ENCODE assay signal across 29 cellular contexts in genomic region chr1:21616372-21616771, GRCh38. TPM values are rescaled to one million over a fixed set of nuclear protein-coding genes. Genes with fewer than 3 reads are reported as not detected.
"Had no signal": no experiment of that assay in that cellular context is flagged by ENCODE, and none has a peak within 500 bp of the region (broad histone marks: within the 10 kb centered on the region; RNA-seq: fewer than 3 reads in every experiment).

No MANE protein-coding gene starts in this region.

- H3K27me3 ChIP-seq: breast epithelium, Peyer's patch, SJCRH30 had no signal

- H3K4me1 ChIP-seq: breast epithelium had no signal

- H3K27ac ChIP-seq: breast epithelium, coronary artery, KMS-11, RWPE1, SJCRH30, VCaP had no signal

- ATAC-seq: activated T-helper 17 cell treated with anti-CD3 and anti-CD28 coated beads, Interleukin-2, amount 50 U/mL, for 72 hours; SK-N-SH treated with all-trans-retinoic acid at 6 μM for 48 hours had no signal

- DNase-seq: activated CD4-positive, alpha-beta memory T cell treated with anti-CD3 and anti-CD28 coated beads, Interleukin-2, amount 10 ng/mL, durations not matched to agents 7 days and 5 days; activated CD4-positive, alpha-beta T cell treated with anti-CD3 and anti-CD28 coated beads, Interleukin-2, amount 10 ng/mL, durations not matched to agents 7 days and 5 days; activated CD4-positive, CD25-positive, alpha-beta regulatory T cell; activated gamma-delta T cell treated with Interleukin-2 at 50 U/mL for 16 hours; activated naive CD4-positive, alpha-beta T cell treated with anti-CD3 and anti-CD28 coated beads, Interleukin-2, amount 10 ng/mL, durations not matched to agents 7 days and 5 days; activated naive CD8-positive, alpha-beta T cell treated with anti-CD3 and anti-CD28 coated beads for 36 hours; activated T-cell treated with anti-CD3 and anti-CD28 coated beads for 4 hours; activated T-cell treated with anti-CD3 and anti-CD28 coated beads, Interleukin-2, amount 50 U/mL, for 48 hours; anterior cingulate cortex; caudate nucleus; NCI-H1048; NCI-H146; NCI-H187 treated with DMSO at 0.1 percent for 48 hours; NCI-H2171; NCI-H226; NCI-H526 treated with DMSO at 0.1 percent for 48 hours; NCI-H82; Peyer's patch; Right ventricle myocardium superior; SJCRH30; SW 1271 had no signal

- H3K9me3 ChIP-seq: breast epithelium, Peyer's patch, SJCRH30 had no signal

- H3K4me3 ChIP-seq: breast epithelium, coronary artery, Peyer's patch, SJCRH30 had no signal

- H3K36me3 ChIP-seq: breast epithelium, Peyer's patch, SJCRH30 had no signal

- H3K9ac ChIP-seq: KMS-11 had no signal

- H3K4me2 ChIP-seq: KMS-11 had no signal

RNA-seq across cellular contexts. Expression of gene RAP1GAP, which starts 52.8 kb away (rescaled TPM):
- total RNA-seq: MCF 10A had no signal
